In the genomic region with DNA sequence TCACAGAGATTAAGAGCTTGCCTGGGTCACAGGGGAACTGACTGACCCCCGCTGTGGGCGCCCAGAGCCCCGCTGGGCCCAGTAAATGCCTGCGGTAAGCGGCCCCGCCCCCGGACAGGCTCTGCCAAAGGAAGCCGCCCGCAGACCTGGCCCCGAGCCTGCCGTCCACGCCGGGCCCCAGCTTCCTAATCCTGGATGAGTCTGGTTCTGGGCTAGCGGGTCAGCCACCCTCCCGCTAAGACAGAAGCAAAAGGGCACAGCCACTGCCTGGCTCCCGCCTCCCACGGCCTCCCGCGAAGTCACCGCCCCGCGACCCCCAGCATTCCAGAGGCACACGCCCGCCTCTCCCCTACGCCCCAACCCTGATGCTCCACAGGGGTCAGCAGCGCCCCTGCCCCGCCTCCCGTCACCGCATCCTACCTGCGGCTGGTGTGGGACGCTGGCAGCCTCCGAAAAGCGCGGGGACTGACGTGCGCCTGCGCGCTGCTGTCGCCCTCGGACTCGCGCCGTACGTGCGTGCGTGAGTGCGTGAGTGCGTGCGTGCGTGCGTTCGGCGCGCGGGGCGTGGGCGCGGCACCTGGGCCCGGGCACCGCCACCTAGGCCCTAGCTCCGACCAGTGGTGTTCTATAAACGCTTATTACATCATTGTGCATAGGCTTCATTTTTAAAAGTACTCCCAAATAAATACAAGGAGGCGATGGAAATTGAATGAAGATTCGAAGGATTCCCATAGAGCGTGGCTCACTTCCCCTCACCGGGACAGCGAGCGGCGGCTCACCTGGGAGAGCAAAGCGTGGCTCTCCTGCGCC, we compare ENCODE assay signal across 8 cellular contexts. TPM values are rescaled to one million over a fixed set of nuclear protein-coding genes. Genes with fewer than 3 reads are reported as not detected.
DNase-seq lines count a peak whose midpoint lies in the region; ATAC-seq, FAIRE-seq and TF ChIP-seq lines count a peak whose summit lies in the region.

Gene FIGNL1 (minus strand): TSS at position 470 of the 810 bp plus-strand sequence. CDS start 3,063 bp downstream, outside the sequence.

- peaks cover 2% of the 10 kb centered on the region for H3K27me3 ChIP-seq in astrocyte (ENCODE audit: insufficient read depth, low read length)

- H3K27ac ChIP-seq in astrocyte (ENCODE audit: low read depth, low read length), result peak within 1 kb of the TSS; percentile 77

- H3K27me3 Mint-ChIP-seq in astrocyte (ENCODE audit: low read depth, unreplicated experiment), result peaks cover 7% of the 10 kb centered on the region

- no peak for FAIRE-seq in astrocyte (lab: Jason Lieb, UNC)

- TF ChIP-seq POLR2A in GM18505 (IDR thresholded peaks at IDR 0.05; ENCODE audit: borderline replicate concordance, extremely low read depth, insufficient read depth, insufficient read length), result peak; percentile 84

- H3K4me3 Mint-ChIP-seq in astrocyte (ENCODE audit: unreplicated experiment), result peak within 1 kb of the TSS; percentile 84

- H3K9me3 Mint-ChIP-seq in astrocyte (ENCODE audit: unreplicated experiment), result no peaks in the 10 kb centered on the region

- no peaks in the 10 kb centered on the region for H3K36me3 ChIP-seq in astrocyte (ENCODE audit: insufficient read depth, low read length)

- H2AFZ ChIP-seq in astrocyte (ENCODE audit: low read depth, low read length), result peak within 1 kb of the TSS; percentile 88

- peak within 1 kb of the TSS; percentile 95 for H3K4me2 ChIP-seq in astrocyte (ENCODE audit: low read length)

- no peaks in the 10 kb centered on the region for H3K79me2 ChIP-seq in astrocyte (ENCODE audit: insufficient read depth, low read length)

- H3K4me1 ChIP-seq in astrocyte (ENCODE audit: insufficient read depth, low read length), result peaks cover 13% of the 10 kb centered on the region

- H3K9me3 ChIP-seq in astrocyte (ENCODE audit: insufficient read depth, low read depth, low read length), result no peaks in the 10 kb centered on the region

- H3K36me3 Mint-ChIP-seq in astrocyte (ENCODE audit: low read depth, unreplicated experiment), result peaks cover 3% of the 10 kb centered on the region

- ATAC-seq in GM18505 (IDR thresholded peaks at IDR 0.05; ENCODE audit: unreplicated experiment) (peak; percentile 83), HG02884 (IDR thresholded peaks at IDR 0.05; ENCODE audit: unreplicated experiment) (peak; percentile 71)

- H3K27ac Mint-ChIP-seq in astrocyte (ENCODE audit: unreplicated experiment), result peak within 1 kb of the TSS; percentile 28

- peaks cover 21% of the 10 kb centered on the region for H3K4me1 Mint-ChIP-seq in astrocyte (ENCODE audit: low read depth, unreplicated experiment)

- DNase-seq in NCI-H146 treated with DMSO at 0.1 percent for 48 hours (lab: John Stamatoyannopoulos, UW; ENCODE audit: unreplicated experiment) (peak; percentile 61), T-helper 22 cell (ENCODE audit: low read depth) (peak; percentile 62), astrocyte (ENCODE audit: low read depth) (peak; percentile 58), hepatic stellate cell (ENCODE audit: low spot score) (peak; percentile 80), retinal pigment epithelial cell (ENCODE audit: low read depth) (no peak), cortex of kidney (lab: John Stamatoyannopoulos, UW) (no peak)

- peak within 1 kb of the TSS; percentile 71 for H3K4me3 ChIP-seq in astrocyte (ENCODE audit: insufficient read depth, low read depth, low read length)
- H3K4me3 ChIP-seq in retinal pigment epithelial cell (ENCODE audit: low read length), result peak within 1 kb of the TSS; percentile 77

- H4K20me1 ChIP-seq in astrocyte (ENCODE audit: insufficient read depth, low read length), result peaks cover 7% of the 10 kb centered on the region

- peak within 1 kb of the TSS; percentile 82 for H3K9ac ChIP-seq in astrocyte (ENCODE audit: low read length)

- no peak for TF ChIP-seq CTCF in astrocyte (IDR thresholded peaks at IDR 0.05; ENCODE audit: insufficient read depth, low read depth, low read length)
- TF ChIP-seq CTCF in retinal pigment epithelial cell (conservative IDR thresholded peaks at IDR 0.05; ENCODE audit: low read depth, low read length), result no peak

RNA-seq across cellular contexts. Expression of gene FIGNL1, which starts in this region (rescaled TPM):
- 8.8 and 10.0 TPM in 2 replicates for total RNA-seq in astrocyte

Comparison
In these comparisons a context has a peak if more than half of its experiments do, and no peak if none do; other contexts are left out.
1. DNase-seq: peak in NCI-H146 treated with DMSO at 0.1 percent for 48 hours (single experiment), T-helper 22 cell (single experiment), astrocyte (single experiment) and hepatic stellate cell (single experiment); none in retinal pigment epithelial cell (single experiment) and cortex of kidney (single experiment).